In genomic region chr5:141349917-141350619, GRCh38 we compare ENCODE assay signal across 7 cellular contexts. TPM values are rescaled to one million over a fixed set of nuclear protein-coding genes. Genes with fewer than 3 reads are reported as not detected.
DNase-seq lines count a peak whose midpoint lies in the region; ATAC-seq, FAIRE-seq and TF ChIP-seq lines count a peak whose summit lies in the region.

TSS of gene PCDHGB1 (plus strand) at chr5:141350099. CDS start at chr5:141350261, 162 bp downstream.

- peak; percentile 86 for FAIRE-seq in K562 (lab: Jason Lieb, UNC)

- TSS peak; percentile 42 for BruUV-seq in K562 (replicated peaks; lab: Mats Ljungman, UMichigan)

- H2AFZ ChIP-seq in K562 (ENCODE audit: low read depth, low read length) = peak within 1 kb of the TSS; percentile 87

- TF ChIP-seq RAD21 in K562 (CRISPR knock-in tag; conservative IDR thresholded peaks at IDR 0.05 in 1 of 2, IDR thresholded peaks at IDR 0.05 in 1 of 2) = peak; percentile 59 to 62

- CTCF ChIA-PET in K562 (lab: Yijun Ruan, JAX; ENCODE audit: low intra/inter-chr PET ratio) = interaction anchor here (0.6 to 1.5 kb wide), 7 partner anchors 12 to 1483 kb away, joined by 3 to 9 read pairs (median 4); partner anchors contain the start of gene PCDHGA2

- no peaks in the 10 kb centered on the region for H3K9me1 ChIP-seq in K562 (ENCODE audit: control insufficient read depth, insufficient read depth, low read length)

- intact Hi-C loops in K562 (cut with micrococcal nuclease) = no loop called here

- no peaks in the 10 kb centered on the region for H4K20me1 ChIP-seq in K562 (replicated peaks; ENCODE audit: control insufficient read depth, insufficient read depth, low read length)

- in situ Hi-C loops in HAP-1 (cut with MboI; ENCODE audit: low sequenced_read_pairs) (loop anchor here (10.0 kb wide), 1 partner anchor 215 kb away; no protein-coding TSS in a partner anchor), K562 (cut with MboI) (no loop called here)

- ATAC-seq in K562 (peak; percentile 99), thoracic aorta (ENCODE audit: insufficient number of reproducible peaks, low FRiP score, low read depth) (no peak), HG02885 (IDR thresholded peaks at IDR 0.05; ENCODE audit: poor library complexity, unreplicated experiment) (no peak)

- POLR2A ChIA-PET in K562 (lab: Yijun Ruan, JAX) = interaction anchor here (0.5 to 1.2 kb wide), 4 partner anchors 20 to 521 kb away, joined by 3 read pairs; no protein-coding TSS in a partner anchor

- peak within 1 kb of the TSS; percentile 77 for H3K4me2 ChIP-seq in K562 (ENCODE audit: insufficient read depth, low read length)

- H3K4me1 ChIP-seq in HAP-1 (no peaks in the 10 kb centered on the region), K562 (replicated peaks in 1 of 2; ENCODE audit: control insufficient read depth in 2 of 2, insufficient read depth in 2 of 2, low read length in 2 of 2) (peaks cover 0 to 2% of the 10 kb centered on the region in 2 experiments; a peak in 2 of 5 replicates), thoracic aorta (ENCODE audit: control insufficient read depth in 1 of 2, low read depth in 2 of 2) (no peaks in the 10 kb centered on the region)

- no peaks in the 10 kb centered on the region for H3K79me2 ChIP-seq in K562 (ENCODE audit: control insufficient read depth, insufficient read depth, low read length)

- TF ChIP-seq EP300 in K562 (IDR thresholded peaks at IDR 0.05; ENCODE audit: low read length) = no peak

- TF ChIP-seq POLR2A in K562 (conservative IDR thresholded peaks at IDR 0.05) = no peak

- TF ChIP-seq CTCF in K562 (IDR thresholded peaks at IDR 0.05 in 2 of 3, conservative IDR thresholded peaks at IDR 0.05 in 1 of 3; ENCODE audit: insufficient read depth in 2 of 3, low read depth in 1 of 3, low read length in 3 of 3) (peak; percentile 73 to 84 (median 81)), thoracic aorta (IDR thresholded peaks at IDR 0.05) (no peak)

- H3K9ac ChIP-seq in K562 (ENCODE audit: insufficient read depth in 1 of 2, low read depth in 2 of 2, low read length in 2 of 2) = peak within 1 kb of the TSS in 1 of 2 experiments; percentile 83; a peak in 1 of 4 replicates

- peak; percentile 39 for DNase-seq in ELF-1 (ENCODE audit: low read depth, low spot score)
- DNase-seq in HAP-1 (ENCODE audit: low spot score in 2 of 2) = peak; percentile 40 to 74
- peak; percentile 84 for DNase-seq in NCI-H69 (lab: John Stamatoyannopoulos, UW)
- peak; percentile 44 to 75 (median 62) for DNase-seq in K562 (ENCODE audit: extremely low read depth in 1 of 4, low spot score in 3 of 4)
- peak; percentile 73 for DNase-seq in islet precursor cell
- DNase-seq in thoracic aorta (ENCODE audit: low spot score) = no peak

- no peak within 1 kb of the TSS for H3K4me3 ChIP-seq in HAP-1
- H3K4me3 ChIP-seq in K562 = peak within 1 kb of the TSS; percentile 43
- H3K4me3 ChIP-seq in thoracic aorta = peak within 1 kb of the TSS; percentile 55

- H3K27ac ChIP-seq in K562 (ENCODE audit: extremely low read depth, low read depth, low read length) = no peak within 1 kb of the TSS
- no peak within 1 kb of the TSS for H3K27ac ChIP-seq in thoracic aorta

- H3K9me3 ChIP-seq in HAP-1 = no peaks in the 10 kb centered on the region
- H3K9me3 ChIP-seq in K562 (replicated peaks; ENCODE audit: control insufficient read depth, insufficient read depth, low read depth, low read length) = no peaks in the 10 kb centered on the region
- peaks cover 79% of the 10 kb centered on the region for H3K9me3 ChIP-seq in thoracic aorta

- WGBS in K562 (ENCODE audit: insufficient coverage, low coverage, missing lambda C conversion rate) = 3% methylated on average over 29 of the region's 29 CpGs

- H3K36me3 ChIP-seq in HAP-1 (replicated peaks) (no peaks in the 10 kb centered on the region), K562 (ENCODE audit: control insufficient read depth, insufficient read depth, low read length) (no peaks in the 10 kb centered on the region), thoracic aorta (no peaks in the 10 kb centered on the region)

- H3K27me3 ChIP-seq in HAP-1 (ENCODE audit: low read depth) (no peaks in the 10 kb centered on the region), K562 (ENCODE audit: control insufficient read depth in 2 of 2, insufficient read depth in 2 of 2, low read length in 2 of 2) (peaks cover 0 to 12% of the 10 kb centered on the region in 2 experiments; a peak in 3 of 5 replicates), thoracic aorta (replicated peaks; ENCODE audit: insufficient read depth) (no peaks in the 10 kb centered on the region)

TF ChIP-seq in K562, 482 proteins besides CTCF, POLR2A, EP300 and RAD21 (continues in another document):
- TF ChIP-seq ELF1 (tag; IDR thresholded peaks at IDR 0.05) (0 out of 2 replicates have a peak, but pooled peaks have one; percentile 40), ZNF318 (IDR thresholded peaks at IDR 0.05; ENCODE audit: borderline replicate concordance in 1 of 2, low read depth in 1 of 2) (no peak), MIER1 (IDR thresholded peaks at IDR 0.05; ENCODE audit: low read depth) (no peak)

RNA-seq across cellular contexts. Expression of gene PCDHGB1, which starts in this region (rescaled TPM):
- 1.9 and 2.1 TPM in 2 replicates for total RNA-seq in K562 (2011; cell fraction: chromatin; rRNA removed; ENCODE audit: low replicate concordance)
- 1.5 and 1.6 TPM in 2 replicates for total RNA-seq in K562 (2011; cell fraction: nucleolus; rRNA removed)
- 0.92 and 1.2 TPM in 2 replicates for total RNA-seq in K562 (2011; cell fraction: nucleoplasm; rRNA removed)
- total RNA-seq in K562 (2014; rRNA removed) (0.12 and 0.14 TPM in 2 replicates), K562 (2014; rRNA removed; fragmentation: Illumina TruSeq; extraction: Trizol) (0.11 and 0.16 TPM in 2 replicates), K562 (2015; rRNA removed; fragmentation: Illumina TruSeq; extraction: Trizol) (0.07 and 0.19 TPM in 2 replicates), K562 (2021) (0.07 and 0.29 TPM in 2 replicates), thoracic aorta (10 to 100 TPM in 1 of 2 donors, 1 to 10 TPM in 1; 6.8 to 11.4 TPM)
- polyA plus RNA-seq in K562 (2011; rRNA removed) (0.05 and 0.20 TPM in 2 replicates), K562 (2014; fragmentation: Illumina TruSeq; extraction: Trizol) (0.06 and 0.11 TPM in 2 replicates), K562 (2014; fragmentation: Nextera tagmentation; extraction: Ambion mirVana) (not detected), K562 (2014; rRNA removed) (0.07 TPM in 2 replicates)
- polyA plus RNA-seq in K562 (2011; cell fraction: cytosol; rRNA removed) = 0.01 and 0.21 TPM in 2 replicates
- polyA plus RNA-seq in K562 (2011; cell fraction: nucleus; rRNA removed) = 0.10 and 0.54 TPM in 2 replicates
- 0.14 and 0.25 TPM in 2 replicates for polyA plus RNA-seq in K562 (2012)
- polyA minus RNA-seq in K562 (2011; rRNA and poly(A)+ RNA removed) = 0.15 and 0.56 TPM in 2 replicates
- not detected in 2 replicates for polyA minus RNA-seq in K562 (2011; cell fraction: cytosol; rRNA and poly(A)+ RNA removed)
- 0.44 and 1.2 TPM in 2 replicates for polyA minus RNA-seq in K562 (2011; cell fraction: nucleus; rRNA and poly(A)+ RNA removed)
